Comparison of ENCODE assay signal across 2 cellular contexts in the genomic region with DNA sequence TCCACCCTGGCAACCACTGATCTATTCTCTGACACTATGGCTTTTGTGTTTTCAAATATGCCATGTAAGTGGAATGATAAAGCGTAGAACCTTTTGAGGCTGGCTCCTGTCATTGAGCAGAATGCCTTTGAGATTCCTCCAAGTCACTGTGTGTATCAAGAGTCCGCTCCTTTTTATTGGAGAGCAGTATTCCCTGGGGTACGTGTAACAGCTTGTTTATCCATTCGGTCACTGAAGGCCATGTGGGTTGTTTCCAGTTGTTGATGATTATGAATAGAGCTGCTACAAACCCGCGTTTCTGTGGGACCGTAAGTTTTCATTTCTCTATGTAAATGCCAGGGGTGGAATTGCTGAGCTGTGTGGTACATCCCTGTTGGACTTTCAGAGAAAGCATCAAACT.
TF ChIP-seq lines count a peak whose summit lies in the region.

No MANE protein-coding gene starts in this region.

TF ChIP-seq in IMR-90, 13 proteins besides CTCF, POLR2A, EP300 and RAD21:
- TF ChIP-seq MXI1 (IDR thresholded peaks at IDR 0.05; ENCODE audit: borderline replicate concordance, low read depth, low read length) (no peak), RCOR1 (IDR thresholded peaks at IDR 0.05; ENCODE audit: insufficient replicate concordance, low read length) (no peak), MAZ (IDR thresholded peaks at IDR 0.05; ENCODE audit: borderline replicate concordance, low read depth, low read length) (no peak), NFE2L2 (IDR thresholded peaks at IDR 0.05; ENCODE audit: low read depth, low read length) (no peak), RFX5 (IDR thresholded peaks at IDR 0.05; ENCODE audit: low read depth, low read length) (no peak), SMC3 (IDR thresholded peaks at IDR 0.05; ENCODE audit: low read depth, low read length) (no peak), MAFK (IDR thresholded peaks at IDR 0.05; ENCODE audit: low read depth, low read length) (no peak), FOS (IDR thresholded peaks at IDR 0.05; ENCODE audit: low read depth, low read length) (no peak), CHD1 (IDR thresholded peaks at IDR 0.05; ENCODE audit: low read depth, low read length) (no peak), CEBPB (IDR thresholded peaks at IDR 0.05; ENCODE audit: low read depth, low read length) (no peak), BHLHE40 (IDR thresholded peaks at IDR 0.05; ENCODE audit: low read depth, low read length) (no peak)
- TF ChIP-seq, protein P1, sequence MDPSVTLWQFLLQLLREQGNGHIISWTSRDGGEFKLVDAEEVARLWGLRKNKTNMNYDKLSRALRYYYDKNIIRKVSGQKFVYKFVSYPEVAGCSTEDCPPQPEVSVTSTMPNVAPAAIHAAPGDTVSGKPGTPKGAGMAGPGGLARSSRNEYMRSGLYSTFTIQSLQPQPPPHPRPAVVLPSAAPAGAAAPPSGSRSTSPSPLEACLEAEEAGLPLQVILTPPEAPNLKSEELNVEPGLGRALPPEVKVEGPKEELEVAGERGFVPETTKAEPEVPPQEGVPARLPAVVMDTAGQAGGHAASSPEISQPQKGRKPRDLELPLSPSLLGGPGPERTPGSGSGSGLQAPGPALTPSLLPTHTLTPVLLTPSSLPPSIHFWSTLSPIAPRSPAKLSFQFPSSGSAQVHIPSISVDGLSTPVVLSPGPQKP (IDR thresholded peaks at IDR 0.05; ENCODE audit: borderline replicate concordance, low read depth, low read length) = no peak
- TF ChIP-seq, protein P2, sequence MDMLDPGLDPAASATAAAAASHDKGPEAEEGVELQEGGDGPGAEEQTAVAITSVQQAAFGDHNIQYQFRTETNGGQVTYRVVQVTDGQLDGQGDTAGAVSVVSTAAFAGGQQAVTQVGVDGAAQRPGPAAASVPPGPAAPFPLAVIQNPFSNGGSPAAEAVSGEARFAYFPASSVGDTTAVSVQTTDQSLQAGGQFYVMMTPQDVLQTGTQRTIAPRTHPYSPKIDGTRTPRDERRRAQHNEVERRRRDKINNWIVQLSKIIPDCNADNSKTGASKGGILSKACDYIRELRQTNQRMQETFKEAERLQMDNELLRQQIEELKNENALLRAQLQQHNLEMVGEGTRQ (IDR thresholded peaks at IDR 0.05; ENCODE audit: low read depth, low read length) = no peak

TF ChIP-seq in SK-N-SH, 30 proteins besides CTCF, POLR2A, EP300 and RAD21:
- no peak for TF ChIP-seq GABPA (IDR thresholded peaks at IDR 0.05; ENCODE audit: low read depth)
- no peak for TF ChIP-seq POLR2AphosphoS5 (IDR thresholded peaks at IDR 0.05; ENCODE audit: low read depth, low read length)
- TF ChIP-seq TEAD4 (IDR thresholded peaks at IDR 0.05; ENCODE audit: borderline replicate concordance, insufficient read depth) = no peak
- TF ChIP-seq, protein P3, sequence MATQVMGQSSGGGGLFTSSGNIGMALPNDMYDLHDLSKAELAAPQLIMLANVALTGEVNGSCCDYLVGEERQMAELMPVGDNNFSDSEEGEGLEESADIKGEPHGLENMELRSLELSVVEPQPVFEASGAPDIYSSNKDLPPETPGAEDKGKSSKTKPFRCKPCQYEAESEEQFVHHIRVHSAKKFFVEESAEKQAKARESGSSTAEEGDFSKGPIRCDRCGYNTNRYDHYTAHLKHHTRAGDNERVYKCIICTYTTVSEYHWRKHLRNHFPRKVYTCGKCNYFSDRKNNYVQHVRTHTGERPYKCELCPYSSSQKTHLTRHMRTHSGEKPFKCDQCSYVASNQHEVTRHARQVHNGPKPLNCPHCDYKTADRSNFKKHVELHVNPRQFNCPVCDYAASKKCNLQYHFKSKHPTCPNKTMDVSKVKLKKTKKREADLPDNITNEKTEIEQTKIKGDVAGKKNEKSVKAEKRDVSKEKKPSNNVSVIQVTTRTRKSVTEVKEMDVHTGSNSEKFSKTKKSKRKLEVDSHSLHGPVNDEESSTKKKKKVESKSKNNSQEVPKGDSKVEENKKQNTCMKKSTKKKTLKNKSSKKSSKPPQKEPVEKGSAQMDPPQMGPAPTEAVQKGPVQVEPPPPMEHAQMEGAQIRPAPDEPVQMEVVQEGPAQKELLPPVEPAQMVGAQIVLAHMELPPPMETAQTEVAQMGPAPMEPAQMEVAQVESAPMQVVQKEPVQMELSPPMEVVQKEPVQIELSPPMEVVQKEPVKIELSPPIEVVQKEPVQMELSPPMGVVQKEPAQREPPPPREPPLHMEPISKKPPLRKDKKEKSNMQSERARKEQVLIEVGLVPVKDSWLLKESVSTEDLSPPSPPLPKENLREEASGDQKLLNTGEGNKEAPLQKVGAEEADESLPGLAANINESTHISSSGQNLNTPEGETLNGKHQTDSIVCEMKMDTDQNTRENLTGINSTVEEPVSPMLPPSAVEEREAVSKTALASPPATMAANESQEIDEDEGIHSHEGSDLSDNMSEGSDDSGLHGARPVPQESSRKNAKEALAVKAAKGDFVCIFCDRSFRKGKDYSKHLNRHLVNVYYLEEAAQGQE (IDR thresholded peaks at IDR 0.05; ENCODE audit: low read depth, low read length) = no peak
- no peak for TF ChIP-seq YY1 (IDR thresholded peaks at IDR 0.05; ENCODE audit: low read depth)
- TF ChIP-seq CHD2 (IDR thresholded peaks at IDR 0.05; ENCODE audit: low read length, partially characterized antibody) = no peak
- TF ChIP-seq MXI1 (IDR thresholded peaks at IDR 0.05; ENCODE audit: low read depth, low read length) = no peak
- TF ChIP-seq, protein P4, sequence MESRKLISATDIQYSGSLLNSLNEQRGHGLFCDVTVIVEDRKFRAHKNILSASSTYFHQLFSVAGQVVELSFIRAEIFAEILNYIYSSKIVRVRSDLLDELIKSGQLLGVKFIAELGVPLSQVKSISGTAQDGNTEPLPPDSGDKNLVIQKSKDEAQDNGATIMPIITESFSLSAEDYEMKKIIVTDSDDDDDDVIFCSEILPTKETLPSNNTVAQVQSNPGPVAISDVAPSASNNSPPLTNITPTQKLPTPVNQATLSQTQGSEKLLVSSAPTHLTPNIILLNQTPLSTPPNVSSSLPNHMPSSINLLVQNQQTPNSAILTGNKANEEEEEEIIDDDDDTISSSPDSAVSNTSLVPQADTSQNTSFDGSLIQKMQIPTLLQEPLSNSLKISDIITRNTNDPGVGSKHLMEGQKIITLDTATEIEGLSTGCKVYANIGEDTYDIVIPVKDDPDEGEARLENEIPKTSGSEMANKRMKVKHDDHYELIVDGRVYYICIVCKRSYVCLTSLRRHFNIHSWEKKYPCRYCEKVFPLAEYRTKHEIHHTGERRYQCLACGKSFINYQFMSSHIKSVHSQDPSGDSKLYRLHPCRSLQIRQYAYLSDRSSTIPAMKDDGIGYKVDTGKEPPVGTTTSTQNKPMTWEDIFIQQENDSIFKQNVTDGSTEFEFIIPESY (IDR thresholded peaks at IDR 0.05; ENCODE audit: borderline replicate concordance, low read depth) = no peak
- no peak for TF ChIP-seq FOXJ3 (CRISPR knock-in tag; IDR thresholded peaks at IDR 0.05)
- no peak for TF ChIP-seq RCOR1 (IDR thresholded peaks at IDR 0.05; ENCODE audit: low read length)
- TF ChIP-seq GATA2 (CRISPR knock-in tag; IDR thresholded peaks at IDR 0.05) = no peak
- no peak for TF ChIP-seq RXRA (IDR thresholded peaks at IDR 0.05; ENCODE audit: borderline replicate concordance, low read depth)
- no peak for TF ChIP-seq NFIC (IDR thresholded peaks at IDR 0.05; ENCODE audit: borderline replicate concordance)
- no peak for TF ChIP-seq EZH2phosphoT487 (IDR thresholded peaks at IDR 0.05; ENCODE audit: borderline replicate concordance, low read depth)
- no peak for TF ChIP-seq MEF2A (IDR thresholded peaks at IDR 0.05; ENCODE audit: borderline replicate concordance, low read depth)
- TF ChIP-seq, protein P5, sequence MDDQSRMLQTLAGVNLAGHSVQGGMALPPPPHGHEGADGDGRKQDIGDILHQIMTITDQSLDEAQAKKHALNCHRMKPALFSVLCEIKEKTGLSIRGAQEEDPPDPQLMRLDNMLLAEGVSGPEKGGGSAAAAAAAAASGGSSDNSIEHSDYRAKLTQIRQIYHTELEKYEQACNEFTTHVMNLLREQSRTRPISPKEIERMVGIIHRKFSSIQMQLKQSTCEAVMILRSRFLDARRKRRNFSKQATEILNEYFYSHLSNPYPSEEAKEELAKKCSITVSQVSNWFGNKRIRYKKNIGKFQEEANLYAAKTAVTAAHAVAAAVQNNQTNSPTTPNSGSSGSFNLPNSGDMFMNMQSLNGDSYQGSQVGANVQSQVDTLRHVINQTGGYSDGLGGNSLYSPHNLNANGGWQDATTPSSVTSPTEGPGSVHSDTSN (IDR thresholded peaks at IDR 0.05) = no peak
